ENCODE assay signal across 12 cellular contexts in the genomic region with DNA sequence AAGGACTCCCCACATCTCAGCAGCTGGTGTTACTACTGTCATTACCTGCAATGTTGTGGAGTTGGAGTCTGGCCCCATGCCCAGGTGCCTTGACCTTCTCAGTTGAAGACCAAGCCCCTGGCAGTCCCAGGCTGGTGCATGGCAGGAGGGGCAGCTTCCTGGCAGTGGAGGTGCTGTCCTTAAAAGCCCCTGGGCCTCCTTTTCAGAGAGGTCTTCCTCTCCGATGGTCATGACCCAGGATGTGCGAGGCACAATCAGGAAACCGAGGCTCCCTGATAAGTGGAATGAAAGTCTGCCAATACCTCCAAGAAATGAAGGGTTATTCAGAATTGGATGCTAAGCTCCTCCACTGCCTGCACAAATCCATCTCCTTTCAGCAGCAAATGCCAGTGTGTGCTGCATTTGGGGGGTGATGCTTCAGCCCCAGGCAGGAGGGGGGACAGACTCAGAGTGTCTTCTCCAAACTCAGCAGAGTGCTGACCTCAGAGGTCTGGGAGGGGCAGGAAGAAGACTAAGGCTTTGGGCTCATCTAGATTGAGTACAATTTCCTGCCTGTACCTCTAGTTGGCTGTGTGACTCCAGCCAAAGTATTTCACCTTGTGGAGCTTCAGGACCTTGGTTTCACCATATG.
DNase-seq lines count a peak whose midpoint lies in the region; ATAC-seq and TF ChIP-seq lines count a peak whose summit lies in the region.
"Had no signal": no experiment of that assay in that cellular context is flagged by ENCODE, and none has a peak within 500 bp of the region (broad histone marks: within the 10 kb centered on the region; RNA-seq: fewer than 3 reads in every experiment).

No MANE protein-coding gene starts in this region.

- no peaks in the 10 kb centered on the region for H3K9me3 ChIP-seq in BLaER1
- H3K9me3 ChIP-seq: ovary had no signal

- H3K4me2 ChIP-seq in BLaER1 = peak overlapping the region; percentile 88

- ATAC-seq in GM19023 (IDR thresholded peaks at IDR 0.05; ENCODE audit: unreplicated experiment) (peak; percentile 6), HG03097 (IDR thresholded peaks at IDR 0.05; ENCODE audit: low FRiP score, unreplicated experiment) (no peak), GM18868 (IDR thresholded peaks at IDR 0.05; ENCODE audit: unreplicated experiment) (no peak), GM18498 (IDR thresholded peaks at IDR 0.05; ENCODE audit: unreplicated experiment) (no peak)

- H3K27me3 ChIP-seq in BLaER1 = no peaks in the 10 kb centered on the region
- H3K27me3 ChIP-seq: ovary had no signal

- no peak overlapping the region for H3K9ac ChIP-seq in BLaER1

- H4K20me1 ChIP-seq in BLaER1 = peaks cover 56% of the 10 kb centered on the region

- peak overlapping the region; percentile 5; the same call in 1 of the 2 replicates for H3K27ac ChIP-seq in BLaER1
- H3K27ac ChIP-seq: ovary, VCaP had no signal

- peaks cover 58% of the 10 kb centered on the region for H3K36me3 ChIP-seq in BLaER1
- H3K36me3 ChIP-seq: ovary had no signal

- H3K4me1 ChIP-seq in BLaER1 = peaks cover 94% of the 10 kb centered on the region

- no peak overlapping the region for H3K4me3 ChIP-seq in BLaER1
- no peak overlapping the region for H3K4me3 ChIP-seq in choroid plexus epithelial cell (ENCODE audit: low read depth, low read length)
- H3K4me3 ChIP-seq: ovary had no signal

- DNase-seq in MV-4-11 (lab: John Stamatoyannopoulos, UW) (peak; percentile 12), choroid plexus epithelial cell (ENCODE audit: low read depth) (peak; percentile 6), HuH-7 (ENCODE audit: low spot score) (no peak)
- DNase-seq: anterior cingulate cortex, NCI-H1092, ovary had no signal

- TF ChIP-seq CTCF in choroid plexus epithelial cell (conservative IDR thresholded peaks at IDR 0.05; ENCODE audit: low read depth, low read length) = no peak
